ENCODE assay signal across 8 cellular contexts in genomic region chr4:127782025-127782274, GRCh38. TPM values are rescaled to one million over a fixed set of nuclear protein-coding genes. Genes with fewer than 3 reads are reported as not detected.
DNase-seq lines count a peak whose midpoint lies in the region; ATAC-seq, FAIRE-seq and TF ChIP-seq lines count a peak whose summit lies in the region.

No MANE protein-coding gene starts in this region.

- ATAC-seq in GM19351 (IDR thresholded peaks at IDR 0.05; ENCODE audit: unreplicated experiment): peak; percentile 73
- peak; percentile 88 for ATAC-seq in HG03439 (IDR thresholded peaks at IDR 0.05; ENCODE audit: unreplicated experiment)
- peak; percentile 85 for ATAC-seq in PC-3

- no peaks in the 10 kb centered on the region for H3K9me2 ChIP-seq in PC-3 (replicated peaks; ENCODE audit: low read length)

- no peaks in the 10 kb centered on the region for H3F3A ChIP-seq in PC-3 (ENCODE audit: low read length, unreplicated experiment)

- POLR2A ChIA-PET in PC-3 (lab: Charles Lee; ENCODE audit: unreplicated experiment): no interaction called here

- H4K20me1 ChIP-seq in PC-3 (ENCODE audit: low read length) (no peaks in the 10 kb centered on the region), keratinocyte (ENCODE audit: control insufficient read depth, extremely low read depth, insufficient read depth, low read length) (no peaks in the 10 kb centered on the region)

- no peak for FAIRE-seq in bronchial epithelial cell (lab: Jason Lieb, UNC)
- FAIRE-seq in keratinocyte (lab: Jason Lieb, UNC): no peak

- H3K9ac ChIP-seq in PC-3 (ENCODE audit: low read length) (peak overlapping the region; percentile 79), keratinocyte (ENCODE audit: control insufficient read depth, extremely low read depth, insufficient read depth, low read length) (peak overlapping the region; percentile 99)

- H3K27ac ChIP-seq in PC-3 (ENCODE audit: low read length) (peak overlapping the region; percentile 32; the same call in 1 of the 2 replicates), keratinocyte (ENCODE audit: control insufficient read depth, insufficient read depth, low read length) (peak overlapping the region; percentile 99)

- H3K4me3 ChIP-seq in PC-3 (ENCODE audit: low read length): peak overlapping the region; percentile 77
- H3K4me3 ChIP-seq in bronchial epithelial cell (ENCODE audit: low read depth, low read length): peak overlapping the region; percentile 84
- peak overlapping the region; percentile 55 to 98 (median 93) for H3K4me3 ChIP-seq in keratinocyte (ENCODE audit: control insufficient read depth in 2 of 3, extremely low read depth in 1 of 3, insufficient read depth in 2 of 3, low read depth in 1 of 3, low read length in 3 of 3)

- H3K79me2 ChIP-seq in PC-3 (ENCODE audit: low read length) (peaks cover 41% of the 10 kb centered on the region), keratinocyte (ENCODE audit: control insufficient read depth, insufficient read depth, low read length) (peaks cover 31% of the 10 kb centered on the region)

- H3K36me3 ChIP-seq in PC-3 (ENCODE audit: low read depth, low read length) (no peaks in the 10 kb centered on the region), bronchial epithelial cell (ENCODE audit: control insufficient read depth, insufficient read depth, low read length) (no peaks in the 10 kb centered on the region), keratinocyte (ENCODE audit: control insufficient read depth in 2 of 2, extremely low read depth in 1 of 2, insufficient read depth in 2 of 2, low read length in 2 of 2) (no peaks in the 10 kb centered on the region)

- no peaks in the 10 kb centered on the region for H3K9me1 ChIP-seq in keratinocyte (ENCODE audit: control insufficient read depth, extremely low read depth, insufficient read depth, low read length)

- intact Hi-C loops in PC-3 (cut with micrococcal nuclease): loop anchor here (1.0 to 5.0 kb wide), 2 partner anchors 100 to 183 kb away; partner anchors contain the start of genes ABHD18, MFSD8 and PLK4

- peak overlapping the region; percentile 89 for H3K4me2 ChIP-seq in PC-3 (ENCODE audit: low read length)
- H3K4me2 ChIP-seq in keratinocyte (ENCODE audit: control insufficient read depth, extremely low read depth, insufficient read depth, low read depth, low read length): peak overlapping the region; percentile 95

- peak; percentile 75 for DNase-seq in DMS153 treated with DMSO at 0.1 percent for 48 hours (lab: John Stamatoyannopoulos, UW; ENCODE audit: unreplicated experiment)
- DNase-seq in PC-3: peak; percentile 82
- DNase-seq in bronchial epithelial cell (ENCODE audit: low read depth): peak; percentile 73
- DNase-seq in keratinocyte (ENCODE audit: low read depth, low spot score): no peak
- DNase-seq in smooth muscle cell of the brain vasculature (ENCODE audit: low read depth, low spot score): peak; percentile 33
- no peak for DNase-seq in GDM1 (lab: John Stamatoyannopoulos, UW)

- TF ChIP-seq CTCF in PC-3 (conservative IDR thresholded peaks at IDR 0.05; ENCODE audit: low read depth, low read length) (no peak), bronchial epithelial cell (IDR thresholded peaks at IDR 0.05; ENCODE audit: insufficient read depth, low read length, severe bottlenecking) (no peak), keratinocyte (optimal IDR thresholded peaks at IDR 0.05 in 1 of 3, IDR thresholded peaks at IDR 0.05 in 1 of 3, conservative IDR thresholded peaks at IDR 0.05 in 1 of 3; ENCODE audit: extremely low read depth in 1 of 3, insufficient read depth in 2 of 3, low read length in 3 of 3) (no peak)

- H3K27me3 ChIP-seq in PC-3 (ENCODE audit: low read length) (no peaks in the 10 kb centered on the region), bronchial epithelial cell (ENCODE audit: control insufficient read depth, insufficient read depth, low read length) (no peaks in the 10 kb centered on the region), keratinocyte (ENCODE audit: control insufficient read depth, extremely low read depth, insufficient read depth, low read length) (no peaks in the 10 kb centered on the region)

- H3K4me1 ChIP-seq in PC-3 (ENCODE audit: insufficient read depth, low read length): 0 out of 2 replicates have a peak, but pooled peaks cover 7% of the 10 kb centered on the region
- H3K4me1 ChIP-seq in keratinocyte (ENCODE audit: control insufficient read depth, extremely low read depth, insufficient read depth, low read length): no peaks in the 10 kb centered on the region

- H2AFZ ChIP-seq in PC-3 (ENCODE audit: low read length) (peak overlapping the region; percentile 94), keratinocyte (ENCODE audit: control insufficient read depth, low read length) (peak overlapping the region; percentile 83)

- BruUV-seq in PC-3 (replicated peaks; lab: Mats Ljungman, UMichigan): no TSS peak

- CTCF ChIA-PET in PC-3 (lab: Charles Lee): no interaction called here

- dilution Hi-C loops in keratinocyte (cut with MboI; ENCODE audit: extremely low pct_ligation_motif_present, low sequenced_read_pairs): no loop called here

- H3K9me3 ChIP-seq in PC-3 (ENCODE audit: low read length) (no peaks in the 10 kb centered on the region), keratinocyte (ENCODE audit: control insufficient read depth, low read depth, low read length) (no peaks in the 10 kb centered on the region)

RNA-seq across cellular contexts. Expression of gene HSPA4L, which starts 0.2 kb away (rescaled TPM):
- 8.7 and 9.2 TPM in 2 replicates for total RNA-seq in PC-3 (2014; rRNA removed)
- 12.4 and 20.1 TPM in 2 replicates for total RNA-seq in bronchial epithelial cell
- 14.3 to 25.4 TPM (median 18.2 TPM) in 3 replicates for polyA plus RNA-seq in keratinocyte
- 39.0 TPM for polyA plus RNA-seq in keratinocyte (2011; ENCODE audit: low read depth)
- polyA plus RNA-seq in keratinocyte (2011; cell fraction: cytosol; rRNA removed): 10.9 and 21.8 TPM in 2 replicates
- 23.4 and 28.9 TPM in 2 replicates for polyA plus RNA-seq in keratinocyte (2011; cell fraction: nucleus; rRNA removed)
- 23.1 and 31.4 TPM in 2 replicates for polyA plus RNA-seq in keratinocyte (2012; ENCODE audit: low replicate concordance)
- 10.3 to 36.0 TPM (median 33.6 TPM) in 3 replicates for polyA minus RNA-seq in keratinocyte
- polyA minus RNA-seq in keratinocyte (2011; cell fraction: cytosol; rRNA and poly(A)+ RNA removed): 18.2 TPM
- polyA minus RNA-seq in keratinocyte (2011; cell fraction: nucleus; rRNA and poly(A)+ RNA removed): 32.9 and 52.7 TPM in 2 replicates

RNA-seq across cellular contexts. Expression of gene SLC25A31, which starts 51.8 kb away (rescaled TPM):
- total RNA-seq in PC-3 (2014; rRNA removed) (not detected in 2 replicates), bronchial epithelial cell (not detected in 2 replicates)
- polyA plus RNA-seq in keratinocyte: 0.06 TPM in 1 of 3 replicates, not detected in the others
- not detected for polyA plus RNA-seq in keratinocyte (2011; ENCODE audit: low read depth)
- not detected in 2 replicates for polyA plus RNA-seq in keratinocyte (2011; cell fraction: cytosol; rRNA removed)
- not detected in 2 replicates for polyA plus RNA-seq in keratinocyte (2011; cell fraction: nucleus; rRNA removed)
- not detected in 2 replicates for polyA plus RNA-seq in keratinocyte (2012; ENCODE audit: low replicate concordance)
- polyA minus RNA-seq in keratinocyte: not detected in 3 replicates
- not detected for polyA minus RNA-seq in keratinocyte (2011; cell fraction: cytosol; rRNA and poly(A)+ RNA removed)
- polyA minus RNA-seq in keratinocyte (2011; cell fraction: nucleus; rRNA and poly(A)+ RNA removed): not detected in 2 replicates

Comparison
In these comparisons a context has a peak if more than half of its experiments do, and no peak if none do; other contexts are left out.
1. DNase-seq: peak in DMS153 treated with DMSO at 0.1 percent for 48 hours (single experiment), PC-3 (single experiment), bronchial epithelial cell (single experiment) and smooth muscle cell of the brain vasculature (single experiment); none in keratinocyte (single experiment) and GDM1 (single experiment).
2. Peak in every context shown above with its lines, with median percentiles within 50 percentile points of each other: ATAC-seq and H3K4me3 ChIP-seq.